1 cellular context compared by ENCODE assay signal in the genomic region with DNA sequence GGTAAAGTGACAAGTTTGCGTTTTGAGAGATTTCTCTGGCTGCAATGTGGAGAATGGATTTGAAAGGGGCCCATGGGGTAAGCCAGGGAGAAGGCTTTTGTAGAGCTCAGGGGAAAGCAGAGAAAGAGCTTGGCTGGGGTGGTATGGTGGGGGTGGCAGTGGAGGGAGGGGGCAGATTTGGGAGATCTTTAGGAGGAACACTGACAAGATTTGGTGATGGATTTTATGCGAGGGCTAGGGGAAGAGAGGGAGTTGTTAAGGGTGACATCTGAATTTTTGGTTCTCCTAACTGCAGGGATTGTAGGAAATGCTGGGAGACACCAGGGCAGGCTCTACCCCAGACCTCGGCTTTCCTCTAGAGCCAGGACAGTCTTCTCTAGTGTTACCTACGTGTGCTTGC.
TF ChIP-seq lines count a peak whose summit lies in the region.

No MANE protein-coding gene starts in this region.

TF ChIP-seq in GM23338, 12 proteins besides CTCF, POLR2A, EP300 and RAD21:
- TF ChIP-seq ZNF462 (CRISPR knock-in tag; IDR thresholded peaks at IDR 0.05) = no peak
- no peak for TF ChIP-seq POLR2AphosphoS5 (IDR thresholded peaks at IDR 0.05; ENCODE audit: low read depth)
- TF ChIP-seq, protein P1, sequence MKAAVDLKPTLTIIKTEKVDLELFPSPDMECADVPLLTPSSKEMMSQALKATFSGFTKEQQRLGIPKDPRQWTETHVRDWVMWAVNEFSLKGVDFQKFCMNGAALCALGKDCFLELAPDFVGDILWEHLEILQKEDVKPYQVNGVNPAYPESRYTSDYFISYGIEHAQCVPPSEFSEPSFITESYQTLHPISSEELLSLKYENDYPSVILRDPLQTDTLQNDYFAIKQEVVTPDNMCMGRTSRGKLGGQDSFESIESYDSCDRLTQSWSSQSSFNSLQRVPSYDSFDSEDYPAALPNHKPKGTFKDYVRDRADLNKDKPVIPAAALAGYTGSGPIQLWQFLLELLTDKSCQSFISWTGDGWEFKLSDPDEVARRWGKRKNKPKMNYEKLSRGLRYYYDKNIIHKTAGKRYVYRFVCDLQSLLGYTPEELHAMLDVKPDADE (IDR thresholded peaks at IDR 0.05) = no peak
- TF ChIP-seq ZNF331 (CRISPR knock-in tag; IDR thresholded peaks at IDR 0.05; ENCODE audit: low read depth) = no peak
- no peak for TF ChIP-seq STAT1 (IDR thresholded peaks at IDR 0.05; ENCODE audit: unreplicated experiment)
